Comparison of ENCODE assay signal across 8 cellular contexts in the genomic region with DNA sequence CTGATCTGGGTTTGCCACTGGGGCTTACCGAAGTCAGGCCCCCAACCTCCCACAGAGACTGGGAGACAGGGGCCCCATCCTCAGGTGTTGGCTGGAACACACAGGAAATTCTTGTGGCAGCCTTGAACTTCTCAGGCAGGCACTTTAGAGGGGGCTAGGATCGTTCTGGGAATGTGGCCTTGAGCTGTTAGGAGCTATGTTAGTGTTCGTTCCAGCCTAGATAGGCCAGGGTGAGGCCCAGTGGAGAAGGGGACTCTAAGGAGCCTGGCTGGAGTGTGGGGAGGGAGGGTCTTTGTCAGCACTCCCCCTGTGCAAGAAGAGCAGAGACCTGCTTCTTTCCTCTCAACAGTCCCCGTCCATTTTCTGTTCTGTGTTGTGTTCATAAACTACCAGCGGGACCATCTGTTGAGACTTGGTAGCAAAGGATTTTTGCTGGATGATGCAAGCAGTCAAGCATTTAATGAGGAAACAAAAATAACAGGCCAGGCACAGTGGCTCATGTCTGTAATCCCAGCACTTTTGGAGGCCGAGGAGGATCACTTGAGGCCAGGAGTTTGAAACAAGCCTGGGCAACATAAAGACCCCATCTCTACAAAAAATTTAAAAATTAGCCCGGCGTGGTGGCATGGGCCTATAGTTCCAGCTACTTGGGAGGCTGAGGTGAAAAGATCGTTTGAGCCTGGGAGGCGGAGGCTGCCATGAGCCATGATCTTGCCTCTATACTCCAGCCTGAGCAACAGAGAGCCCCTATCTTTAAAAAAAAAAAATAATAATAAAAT. TPM values are rescaled to one million over a fixed set of nuclear protein-coding genes. Genes with fewer than 3 reads are reported as not detected.
A peak's percentile ranks its signal among the peaks of the same experiment; 100 is the strongest.
DNase-seq lines count a peak whose midpoint lies in the region; ATAC-seq and TF ChIP-seq lines count a peak whose summit lies in the region.

No MANE protein-coding gene starts in this region.

- POLR2A ChIA-PET in AG04450 (lab: Yijun Ruan, JAX), result no interaction called here

- ATAC-seq in SK-N-SH treated with all-trans-retinoic acid at 6 μM for 48 hours (peak; percentile 60), GM21515 (IDR thresholded peaks at IDR 0.05; ENCODE audit: unreplicated experiment) (no peak)

- peak overlapping the region; percentile 99 for H3K27ac ChIP-seq in AG04450 (ENCODE audit: low read depth, low read length)
- peak overlapping the region; percentile 98 for H3K27ac ChIP-seq in epithelial cell of prostate

- H3K4me3 Mint-ChIP-seq in nephron progenitor cell, result peak overlapping the region; percentile 93

- DNase-seq in AG04450 (ENCODE audit: low read depth, low spot score) (no peak), HFF-Myc (ENCODE audit: extremely low read depth, low read depth) (peak; percentile 65), epithelial cell of prostate (ENCODE audit: low read depth, low spot score) (no peak), nephron progenitor cell (no peak), NCI-H2029 treated with DMSO at 0.1 percent for 48 hours (lab: John Stamatoyannopoulos, UW) (no peak), cortex of kidney (lab: John Stamatoyannopoulos, UW) (no peak)

- peak overlapping the region; percentile 84 for H3K27ac Mint-ChIP-seq in nephron progenitor cell

- peaks cover 7% of the 10 kb centered on the region for H3K36me3 Mint-ChIP-seq in nephron progenitor cell (ENCODE audit: low read depth)

- peaks cover 5% of the 10 kb centered on the region for H3K27me3 Mint-ChIP-seq in nephron progenitor cell (ENCODE audit: low read depth, poor library complexity)

- H3K4me1 Mint-ChIP-seq in nephron progenitor cell, result peaks cover 40% of the 10 kb centered on the region

- H3K9me3 Mint-ChIP-seq in nephron progenitor cell, result peaks cover 4% of the 10 kb centered on the region

- CTCF ChIA-PET in AG04450 (lab: Charles Lee), result interaction anchor here (1.0 to 1.6 kb wide), 3 partner anchors 11 to 213 kb away, joined by 3 to 5 read pairs (median 4); no protein-coding TSS in a partner anchor

- no peak for TF ChIP-seq CTCF in AG04450 (IDR thresholded peaks at IDR 0.05; ENCODE audit: low read depth, low read length)
- no peak for TF ChIP-seq CTCF in HFF-Myc (IDR thresholded peaks at IDR 0.05; ENCODE audit: low read depth, low read length, missing control alignments)
- TF ChIP-seq CTCF in nephron progenitor cell (IDR thresholded peaks at IDR 0.05), result no peak

- H3K27me3 ChIP-seq in AG04450 (ENCODE audit: control insufficient read depth, insufficient read depth, low read length), result no peaks in the 10 kb centered on the region

- peak overlapping the region; percentile 82 for H3K4me3 ChIP-seq in AG04450 (ENCODE audit: low read depth, low read length)
- peak overlapping the region; percentile 76 for H3K4me3 ChIP-seq in HFF-Myc (replicated peaks; ENCODE audit: low read depth, low read length)

- no peaks in the 10 kb centered on the region for H3K9me3 ChIP-seq in AG04450 (ENCODE audit: control insufficient read depth, insufficient read depth, low read length)

TF ChIP-seq in SK-N-SH treated with all-trans-retinoic acid at 6 μM for 48 hours, 23 proteins besides CTCF, POLR2A, EP300 and RAD21:
- TF ChIP-seq, protein P1, sequence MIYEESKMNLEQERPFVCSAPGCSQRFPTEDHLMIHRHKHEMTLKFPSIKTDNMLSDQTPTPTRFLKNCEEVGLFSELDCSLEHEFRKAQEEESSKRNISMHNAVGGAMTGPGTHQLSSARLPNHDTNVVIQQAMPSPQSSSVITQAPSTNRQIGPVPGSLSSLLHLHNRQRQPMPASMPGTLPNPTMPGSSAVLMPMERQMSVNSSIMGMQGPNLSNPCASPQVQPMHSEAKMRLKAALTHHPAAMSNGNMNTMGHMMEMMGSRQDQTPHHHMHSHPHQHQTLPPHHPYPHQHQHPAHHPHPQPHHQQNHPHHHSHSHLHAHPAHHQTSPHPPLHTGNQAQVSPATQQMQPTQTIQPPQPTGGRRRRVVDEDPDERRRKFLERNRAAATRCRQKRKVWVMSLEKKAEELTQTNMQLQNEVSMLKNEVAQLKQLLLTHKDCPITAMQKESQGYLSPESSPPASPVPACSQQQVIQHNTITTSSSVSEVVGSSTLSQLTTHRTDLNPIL (CRISPR knock-in tag; IDR thresholded peaks at IDR 0.05; ENCODE audit: low read depth), result peak; percentile 40; the same call in 1 of the 2 replicates
- TF ChIP-seq ZNF70 (CRISPR knock-in tag; IDR thresholded peaks at IDR 0.05) (no peak), CSDC2 (CRISPR knock-in tag; IDR thresholded peaks at IDR 0.05) (0 out of 2 replicates have a peak, but pooled peaks have one; percentile 26)

RNA-seq across cellular contexts. Expression of a gene that starts 1.5 kb away (rescaled TPM):
- polyA plus RNA-seq in AG04450 (2011; rRNA removed), result 13.3 and 15.8 TPM in 2 replicates
- polyA minus RNA-seq in AG04450 (2011; rRNA and poly(A)+ RNA removed), result 15.5 and 20.1 TPM in 2 replicates

RNA-seq across cellular contexts. Expression of a gene that starts 1.5 kb away (rescaled TPM):
- 79.4 and 105 TPM in 2 replicates for polyA plus RNA-seq in AG04450 (2011; rRNA removed)
- polyA minus RNA-seq in AG04450 (2011; rRNA and poly(A)+ RNA removed), result 29.9 and 32.0 TPM in 2 replicates
